15 cellular contexts compared by ENCODE assay signal in genomic region chr2:191220671-191221070, GRCh38. TPM values are rescaled to one million over a fixed set of nuclear protein-coding genes. Genes with fewer than 3 reads are reported as not detected.
DNase-seq lines count a peak whose midpoint lies in the region; ATAC-seq, FAIRE-seq and TF ChIP-seq lines count a peak whose summit lies in the region.
"Had no signal": no experiment of that assay in that cellular context is flagged by ENCODE, and none has a peak within 500 bp of the region (broad histone marks: within the 10 kb centered on the region; RNA-seq: fewer than 3 reads in every experiment).

No MANE protein-coding gene starts in this region.

- H3K27me3 ChIP-seq in GM12878 (replicated peaks in 1 of 2; ENCODE audit: control insufficient read depth in 2 of 2, insufficient read depth in 2 of 2, low read length in 1 of 2) (no peaks in the 10 kb centered on the region), left lung (no peaks in the 10 kb centered on the region)
- H3K27me3 ChIP-seq in effector memory CD4-positive, alpha-beta T cell (replicated peaks; ENCODE audit: control insufficient read depth, insufficient read depth, low read length, poor library complexity, severe bottlenecking) = no peaks in the 10 kb centered on the region
- H3K27me3 ChIP-seq: ascending aorta, pancreas, SJCRH30 had no signal

- H3K4me1 ChIP-seq in GM12878 (ENCODE audit: control insufficient read depth, insufficient read depth, low read length) (peaks cover 6% of the 10 kb centered on the region), left lung (peaks cover 6 to 21% of the 10 kb centered on the region in 2 donors)
- H3K4me1 ChIP-seq in effector memory CD4-positive, alpha-beta T cell (ENCODE audit: control insufficient read depth, insufficient read depth, low read length, poor library complexity, severe bottlenecking) = no peaks in the 10 kb centered on the region

- TF ChIP-seq RAD21 in GM12878 (IDR thresholded peaks at IDR 0.05; ENCODE audit: insufficient read depth, low read depth, low read length) = no peak

- RAD21 ChIA-PET in GM12878 (lab: Charles Lee; ENCODE audit: unreplicated experiment) = no interaction called here

- POLR2A ChIA-PET in GM12878 (lab: Charles Lee) = interaction anchor here (0.6 kb wide), 1 partner anchor 456 kb away, joined by 4 read pairs; no protein-coding TSS in a partner anchor

- no peak for FAIRE-seq in GM12878 (lab: Jason Lieb, UNC)
- FAIRE-seq: pancreas had no signal

- BruUV-seq in GM12878 (replicated peaks; lab: Mats Ljungman, UMichigan) = no TSS peak

- CTCF ChIA-PET in GM12878 (lab: Yijun Ruan, JAX) = interaction anchor here (0.6 to 4.2 kb wide), 3 partner anchors 65 to 396 kb away, joined by 3 to 17 read pairs (median 3); no protein-coding TSS in a partner anchor

- ATAC-seq in GM18909 (IDR thresholded peaks at IDR 0.05; ENCODE audit: poor library complexity, unreplicated experiment) = peak; percentile 54
- ATAC-seq in GM21825 (IDR thresholded peaks at IDR 0.05; ENCODE audit: unreplicated experiment) = peak; percentile 58
- peak; percentile 59 for ATAC-seq in HG03342 (IDR thresholded peaks at IDR 0.05; ENCODE audit: unreplicated experiment)
- peak; percentile 75 for ATAC-seq in GM12878
- no peak for ATAC-seq in left lung
- ATAC-seq: activated T-cell treated with anti-CD3 and anti-CD28 coated beads, Interleukin-2, amount 50 U/mL, for 72 hours; pancreas; WTC11 had no signal

- TF ChIP-seq POLR2A in GM12878 (IDR thresholded peaks at IDR 0.05; ENCODE audit: low read depth, low read length) = no peak

- TF ChIP-seq EP300 in GM12878 (IDR thresholded peaks at IDR 0.05; ENCODE audit: borderline replicate concordance in 1 of 2, control insufficient read depth in 1 of 2, low read depth in 2 of 2, low read length in 2 of 2) = no peak

- peaks cover 8% of the 10 kb centered on the region for H3K9me3 ChIP-seq in GM12878 (replicated peaks; ENCODE audit: control insufficient read depth, insufficient read depth, low read length)
- no peaks in the 10 kb centered on the region for H3K9me3 ChIP-seq in left lung
- no peaks in the 10 kb centered on the region for H3K9me3 ChIP-seq in effector memory CD4-positive, alpha-beta T cell (ENCODE audit: control insufficient read depth, low read length)
- H3K9me3 ChIP-seq: ascending aorta, pancreas, SJCRH30 had no signal

- no peaks in the 10 kb centered on the region for H3K36me3 ChIP-seq in GM12878 (ENCODE audit: control insufficient read depth in 2 of 2, insufficient read depth in 2 of 2, low read length in 1 of 2)
- no peaks in the 10 kb centered on the region for H3K36me3 ChIP-seq in left lung
- no peaks in the 10 kb centered on the region for H3K36me3 ChIP-seq in effector memory CD4-positive, alpha-beta T cell (ENCODE audit: control insufficient read depth, insufficient read depth, low read length)
- H3K36me3 ChIP-seq: ascending aorta, pancreas, SJCRH30 had no signal

- H3K79me2 ChIP-seq in GM12878 (ENCODE audit: control insufficient read depth, insufficient read depth, low read length) = no peaks in the 10 kb centered on the region

- SMC1A ChIA-PET in GM12878 (lab: Charles Lee; ENCODE audit: uncharacterized antibody, unreplicated experiment) = interaction anchor here (1.0 kb wide), 1 partner anchor 170 kb away, joined by 3 read pairs; no protein-coding TSS in a partner anchor

- no peaks in the 10 kb centered on the region for H4K20me1 ChIP-seq in GM12878 (ENCODE audit: control insufficient read depth, insufficient read depth)

- in situ Hi-C loops in GM12878 (cut with MboI) = no loop called here

- no peak overlapping the region for H3K27ac ChIP-seq in GM12878 (ENCODE audit: control insufficient read depth, insufficient read depth)
- no peak overlapping the region for H3K27ac ChIP-seq in left lung
- no peak overlapping the region for H3K27ac ChIP-seq in effector memory CD4-positive, alpha-beta T cell (ENCODE audit: insufficient read depth, low read length, poor library complexity, severe bottlenecking)
- H3K27ac ChIP-seq: ascending aorta, SJCRH30 had no signal

- TF ChIP-seq CTCF in GM12878 (IDR thresholded peaks at IDR 0.05 in 2 of 3, conservative IDR thresholded peaks at IDR 0.05 in 1 of 3; ENCODE audit: control insufficient read depth in 2 of 3, extremely low read depth in 1 of 3, insufficient read depth in 1 of 3, low read depth in 3 of 3, low read length in 3 of 3) (no peak), left lung (IDR thresholded peaks at IDR 0.05) (no peak)

- H3K4me3 ChIP-seq in GM12878 (no peak overlapping the region), left lung (no peak overlapping the region)
- H3K4me3 ChIP-seq in effector memory CD4-positive, alpha-beta T cell (ENCODE audit: insufficient read depth, low read depth, low read length, poor library complexity, severe bottlenecking) = no peak overlapping the region
- H3K4me3 ChIP-seq: ascending aorta, lung, pancreas, SJCRH30 had no signal

- no peak overlapping the region for H3K9ac ChIP-seq in GM12878 (ENCODE audit: control insufficient read depth, insufficient read depth, low read length)

- DNase-seq in GM12878 (ENCODE audit: low read depth, low spot score) (no peak), left lung (no peak)
- DNase-seq in activated CD4-positive, alpha-beta T cell treated with anti-CD3 and anti-CD28 coated beads for 4 hours = no peak
- no peak for DNase-seq in effector memory CD4-positive, alpha-beta T cell
- no peak for DNase-seq in activated CD4-positive, CD25-positive, alpha-beta regulatory T cell treated with anti-CD3 and anti-CD28 coated beads, Interleukin-2, amount 50 U/mL, for 72 hours
- DNase-seq: activated T-cell treated with anti-CD3 and anti-CD28 coated beads, Interleukin-2, amount 50 U/mL, for 72 hours; effector CD8-positive, alpha-beta T cell; pancreas; SJCRH30 had no signal

- no peak overlapping the region for H2AFZ ChIP-seq in GM12878 (ENCODE audit: control insufficient read depth, low read depth, low read length)

- WGBS in GM12878 (ENCODE audit: insufficient coverage, insufficient replicate concordance, low lambda C conversion rate, missing lambda C conversion rate) = 68% methylated on average over 2 of the region's 2 CpGs

- intact Hi-C loops in GM12878 (cut with micrococcal nuclease; ENCODE audit: unreplicated experiment) (no loop called here), left lung (cut with DNase I) (no loop called here)

- H3K4me2 ChIP-seq in GM12878 (ENCODE audit: control insufficient read depth, insufficient read depth) = peak overlapping the region; percentile 28; the same call in 1 of the 2 replicates

TF ChIP-seq in GM12878, 131 proteins besides CTCF, POLR2A, EP300 and RAD21 (continues in another document):
- no peak for TF ChIP-seq REST (IDR thresholded peaks at IDR 0.05; ENCODE audit: low read depth, low read length)
- peak; percentile 88 for TF ChIP-seq SPI1 (IDR thresholded peaks at IDR 0.05; ENCODE audit: borderline replicate concordance, insufficient read depth, low read depth, low read length)
- peak; percentile 57 for TF ChIP-seq RUNX3 (IDR thresholded peaks at IDR 0.05; ENCODE audit: low read length)

RNA-seq across cellular contexts. Expression of gene MYO1B, which starts 24.5 kb away (rescaled TPM):
- 10.2 and 12.8 TPM in 2 replicates for total RNA-seq in GM12878 (2013; cell fraction: nucleolus; rRNA removed)
- total RNA-seq in GM12878 (2014; rRNA removed) = 3.0 and 3.2 TPM in 2 replicates
- 3.5 and 4.2 TPM in 2 replicates for total RNA-seq in GM12878 (2014; rRNA removed; fragmentation: Illumina TruSeq; extraction: Trizol)
- total RNA-seq in GM12878 (2021) = 2.2 and 3.6 TPM in 2 replicates
- polyA plus RNA-seq in GM12878 (2011; ENCODE audit: low read depth) = 0.42 TPM
- polyA plus RNA-seq in GM12878 (2011; rRNA removed) = 0.10 TPM in 2 replicates
- 0.04 and 0.10 TPM in 2 replicates for polyA plus RNA-seq in GM12878 (2011; cell fraction: cytosol; rRNA removed)
- polyA plus RNA-seq in GM12878 (2011; cell fraction: nucleus; rRNA removed) = 0.10 and 0.13 TPM in 2 replicates
- 0.42 and 0.69 TPM in 2 replicates for polyA plus RNA-seq in GM12878 (2012)
- polyA plus RNA-seq in GM12878 (2014; fragmentation: Illumina TruSeq; extraction: Trizol) = 2.8 and 4.2 TPM in 2 replicates
- under 1 TPM; 0.40 to 0.57 TPM for polyA plus RNA-seq in GM12878 (2014; fragmentation: Nextera tagmentation; extraction: Ambion mirVana)
- polyA plus RNA-seq in GM12878 (2014; rRNA removed) = 1.3 and 1.4 TPM in 2 replicates
- polyA plus RNA-seq in GM12878 (2016; fragmentation: Nextera tagmentation; extraction: Ambion mirVana) = 1 to 10 TPM; 1.2 to 1.8 TPM
- 0.36 TPM in 1 of 2 replicates, not detected in the other for polyA minus RNA-seq in GM12878 (2011; rRNA and poly(A)+ RNA removed)
- polyA minus RNA-seq in GM12878 (2011; cell fraction: cytosol; rRNA and poly(A)+ RNA removed) = not detected in 2 replicates
- polyA minus RNA-seq in GM12878 (2011; cell fraction: nucleus; rRNA and poly(A)+ RNA removed) = 0.10 and 0.24 TPM in 2 replicates
- total RNA-seq in left lung = 100 to 1,000 TPM; 136 to 305 TPM

Comparison
In these comparisons a context has a peak if more than half of its experiments do, and no peak if none do; other contexts are left out.
1. RNA of gene MYO1B, which starts 24.5 kb away (total RNA-seq): 136 to 305 TPM in left lung; 2.2 to 12.8 TPM in GM12878; every median in the first group is over 4 times any median in the second.